Comparison of ENCODE assay signal across 8 cellular contexts in genomic region chr15:73700041-73700842, GRCh38. TPM values are rescaled to one million over a fixed set of nuclear protein-coding genes. Genes with fewer than 3 reads are reported as not detected.
DNase-seq lines count a peak whose midpoint lies in the region; ATAC-seq and TF ChIP-seq lines count a peak whose summit lies in the region.

No MANE protein-coding gene starts in this region.

- DNase-seq in DMS53 treated with DMSO at 0.1 percent for 48 hours (lab: John Stamatoyannopoulos, UW; ENCODE audit: unreplicated experiment) (peak; percentile 64), Kasumi-1 (lab: John Stamatoyannopoulos, UW) (peak; percentile 77 to 81), RPMI8226 (peak; percentile 92), activated T-helper 1 cell treated with Interleukin-2 at 50 U/mL for 16 hours (ENCODE audit: low read depth) (peak; percentile 55), fibroblast of the aortic adventitia (ENCODE audit: low read depth) (peak; percentile 85), substantia nigra (lab: John Stamatoyannopoulos, UW) (peak in 44 of 49 donors; percentile 6 to 82 (median 64))

- H3K9me3 ChIP-seq in neutrophil = no peaks in the 10 kb centered on the region

- peak; percentile 86 for TF ChIP-seq CTCF in fibroblast of the aortic adventitia (IDR thresholded peaks at IDR 0.05; ENCODE audit: insufficient read depth, low read length)
- peak; percentile 64 for TF ChIP-seq CTCF in neutrophil (IDR thresholded peaks at IDR 0.05)

- H3K4me3 ChIP-seq in fibroblast of the aortic adventitia (ENCODE audit: low read depth, low read length) (no peak overlapping the region), neutrophil (ENCODE audit: low read depth in 1 of 2, low read length in 1 of 2) (no peak overlapping the region)

- no peaks in the 10 kb centered on the region for H3K36me3 ChIP-seq in neutrophil

- no peak for ATAC-seq in HG03378 (IDR thresholded peaks at IDR 0.05; ENCODE audit: unreplicated experiment)

- no peak overlapping the region for H3K27ac ChIP-seq in neutrophil
- no peak overlapping the region for H3K27ac ChIP-seq in substantia nigra (ENCODE audit: low read depth, low read length, poor library complexity, severe bottlenecking)

- H3K27me3 ChIP-seq in neutrophil = peaks cover 54% of the 10 kb centered on the region

- peaks cover 4 to 8% of the 10 kb centered on the region in 2 experiments for H3K4me1 ChIP-seq in neutrophil (ENCODE audit: control insufficient read depth in 1 of 2, insufficient read depth in 1 of 2, low read depth in 1 of 2, low read length in 1 of 2)

RNA-seq across cellular contexts. Expression of gene CD276, which starts 16.1 kb away (rescaled TPM):
- total RNA-seq in fibroblast of the aortic adventitia (ENCODE audit: low replicate concordance) = 87.3 and 121 TPM in 2 replicates

RNA-seq across cellular contexts. Expression of gene INSYN1, which starts 52.9 kb away (rescaled TPM):
- 1.2 and 5.5 TPM in 2 replicates for total RNA-seq in fibroblast of the aortic adventitia (ENCODE audit: low replicate concordance)
